In genomic region chr21:45612096-45613019, GRCh38 we compare ENCODE assay signal across 13 cellular contexts. TPM values are rescaled to one million over a fixed set of nuclear protein-coding genes. Genes with fewer than 3 reads are reported as not detected.
DNase-seq lines count a peak whose midpoint lies in the region; ATAC-seq, FAIRE-seq and TF ChIP-seq lines count a peak whose summit lies in the region.
"Had no signal": no experiment of that assay in that cellular context is flagged by ENCODE, and none has a peak within 500 bp of the region (broad histone marks: within the 10 kb centered on the region; RNA-seq: fewer than 3 reads in every experiment).

No MANE protein-coding gene starts in this region.

- H3K36me3 Mint-ChIP-seq in activated B cell treated with CpG ODN at 0.5 μM for 24 hours (ENCODE audit: low read depth), result no peaks in the 10 kb centered on the region

- no peak for ATAC-seq in activated B cell treated with CpG ODN at 0.5 μM for 24 hours (ENCODE audit: low read depth)
- ATAC-seq in GM21737 (IDR thresholded peaks at IDR 0.05; ENCODE audit: unreplicated experiment), result no peak
- ATAC-seq in esophagus mucosa, result no peak
- ATAC-seq in GM19463 (IDR thresholded peaks at IDR 0.05; ENCODE audit: unreplicated experiment), result no peak

- peaks cover 19% of the 10 kb centered on the region for H3K4me1 Mint-ChIP-seq in activated B cell treated with CpG ODN at 0.5 μM for 24 hours

- H3F3A ChIP-seq in GM23248 (ENCODE audit: insufficient read depth), result peaks cover 6% of the 10 kb centered on the region; the same call in 1 of the 2 replicates

- DNase-seq in A172 (ENCODE audit: low spot score) (peak; percentile 86), GM23248 (peak; percentile 68), activated B cell treated with CpG ODN at 0.5 μM for 24 hours (peak; percentile 1), keratinocyte (ENCODE audit: low read depth, low spot score) (no peak)
- DNase-seq in activated CD4-positive, alpha-beta T cell treated with anti-CD3 and anti-CD28 coated beads, Interleukin-2, amount 50 U/mL, for 1 hour, result no peak
- DNase-seq: midbrain, NCI-H1048 had no signal

- no peak overlapping the region for H3K4me3 Mint-ChIP-seq in activated B cell treated with CpG ODN at 0.5 μM for 24 hours

- H3K36me3 ChIP-seq in GM23248 (ENCODE audit: low read depth) (no peaks in the 10 kb centered on the region), keratinocyte (ENCODE audit: control insufficient read depth in 2 of 2, extremely low read depth in 1 of 2, insufficient read depth in 2 of 2, low read length in 2 of 2) (no peaks in the 10 kb centered on the region)
- H3K36me3 ChIP-seq: SJCRH30, vagina had no signal

- no peaks in the 10 kb centered on the region for H3K9me3 Mint-ChIP-seq in activated B cell treated with CpG ODN at 0.5 μM for 24 hours

- H3K27ac ChIP-seq in GM23248 (no peak overlapping the region), keratinocyte (ENCODE audit: control insufficient read depth, insufficient read depth, low read length) (no peak overlapping the region)
- H3K27ac ChIP-seq: SJCRH30, vagina had no signal

- H3K27ac Mint-ChIP-seq in activated B cell treated with CpG ODN at 0.5 μM for 24 hours, result no peak overlapping the region

- POLR2A ChIA-PET in activated B cell treated with CpG ODN at 0.5 μM for 24 hours (lab: Charles Lee), result no interaction called here

- no peak for TF ChIP-seq CTCF in activated B cell treated with CpG ODN at 0.5 μM for 24 hours (IDR thresholded peaks at IDR 0.05)
- TF ChIP-seq CTCF in keratinocyte (optimal IDR thresholded peaks at IDR 0.05 in 1 of 3, IDR thresholded peaks at IDR 0.05 in 1 of 3, conservative IDR thresholded peaks at IDR 0.05 in 1 of 3; ENCODE audit: extremely low read depth in 1 of 3, insufficient read depth in 2 of 3, low read length in 3 of 3), result no peak

- H3K4me3 ChIP-seq in GM23248 (no peak overlapping the region), keratinocyte (ENCODE audit: control insufficient read depth in 2 of 3, extremely low read depth in 1 of 3, insufficient read depth in 2 of 3, low read depth in 1 of 3, low read length in 3 of 3) (no peak overlapping the region)
- H3K4me3 ChIP-seq: SJCRH30, vagina had no signal

- peaks cover 2% of the 10 kb centered on the region for H3K27me3 Mint-ChIP-seq in activated B cell treated with CpG ODN at 0.5 μM for 24 hours

- no peak overlapping the region for H3K9ac ChIP-seq in GM23248
- H3K9ac ChIP-seq in keratinocyte (ENCODE audit: control insufficient read depth, extremely low read depth, insufficient read depth, low read length), result no peak overlapping the region

- CTCF ChIA-PET in activated B cell treated with CpG ODN at 0.5 μM for 24 hours (lab: Charles Lee), result no interaction called here

- H4K20me1 ChIP-seq in GM23248 (ENCODE audit: insufficient read depth) (no peaks in the 10 kb centered on the region), keratinocyte (ENCODE audit: control insufficient read depth, extremely low read depth, insufficient read depth, low read length) (no peaks in the 10 kb centered on the region)

- no peaks in the 10 kb centered on the region for H3K4me1 ChIP-seq in GM23248 (ENCODE audit: insufficient read depth)
- H3K4me1 ChIP-seq in keratinocyte (ENCODE audit: control insufficient read depth, extremely low read depth, insufficient read depth, low read length), result peaks cover 8% of the 10 kb centered on the region
- H3K4me1 ChIP-seq: SJCRH30, vagina had no signal

- peak; percentile 63 for FAIRE-seq in keratinocyte (lab: Jason Lieb, UNC)
- FAIRE-seq: D721Med had no signal

- H3K9me3 ChIP-seq in GM23248 (ENCODE audit: low read depth) (no peaks in the 10 kb centered on the region), keratinocyte (ENCODE audit: control insufficient read depth, low read depth, low read length) (no peaks in the 10 kb centered on the region)
- H3K9me3 ChIP-seq: SJCRH30, vagina had no signal

- in situ Hi-C loops in GM23248 (cut with MboI), result no loop called here

- no peak overlapping the region for H2AFZ ChIP-seq in GM23248
- H2AFZ ChIP-seq in keratinocyte (ENCODE audit: control insufficient read depth, low read length), result no peak overlapping the region

- dilution Hi-C loops in keratinocyte (cut with MboI; ENCODE audit: extremely low pct_ligation_motif_present, low sequenced_read_pairs), result no loop called here

- H3K4me2 ChIP-seq in GM23248 (ENCODE audit: unreplicated experiment) (no peak overlapping the region), keratinocyte (ENCODE audit: control insufficient read depth, extremely low read depth, insufficient read depth, low read depth, low read length) (peak overlapping the region; percentile 4)

- 65 to 68% methylated on average over 27 to 29 of the region's 29 CpGs for WGBS in GM23248 (ENCODE audit: low coverage in 1 of 2, low lambda C conversion rate in 2 of 2, missing lambda C conversion rate in 2 of 2), 2 experiments

- no peaks in the 10 kb centered on the region for H3K9me1 ChIP-seq in keratinocyte (ENCODE audit: control insufficient read depth, extremely low read depth, insufficient read depth, low read length)

- H3K9me2 ChIP-seq in GM23248 (ENCODE audit: insufficient read depth), result no peaks in the 10 kb centered on the region

- intact Hi-C loops in activated B cell treated with CpG ODN at 0.5 μM for 24 hours (cut with micrococcal nuclease), result no loop called here

- H3K27me3 ChIP-seq in GM23248 (replicated peaks; ENCODE audit: insufficient read depth), result peaks cover 23% of the 10 kb centered on the region
- H3K27me3 ChIP-seq in keratinocyte (ENCODE audit: control insufficient read depth, extremely low read depth, insufficient read depth, low read length), result peaks cover 14% of the 10 kb centered on the region
- H3K27me3 ChIP-seq: vagina had no signal

- H3K79me2 ChIP-seq in GM23248 (ENCODE audit: insufficient read depth) (no peaks in the 10 kb centered on the region), keratinocyte (ENCODE audit: control insufficient read depth, insufficient read depth, low read length) (no peaks in the 10 kb centered on the region)

RNA-seq across cellular contexts. Expression of gene PCBP3, which starts 31.2 kb away (rescaled TPM):
- 0.31 TPM in 1 of 2 replicates, not detected in the other for total RNA-seq in A172 (2014; rRNA removed; shearing (Covaris generic))
- 0.32 TPM in 1 of 2 replicates, not detected in the other for total RNA-seq in GM23248 (2014; rRNA removed; shearing (Covaris generic))
- polyA plus RNA-seq in GM23248 (2016; fragmentation: Nextera tagmentation; extraction: Ambion mirVana) (1.2 and 1.3 TPM in 2 replicates), keratinocyte (0.10 to 0.26 TPM (median 0.25 TPM) in 3 replicates)
- total RNA-seq in activated B cell treated with CpG ODN at 0.5 μM for 24 hours (not detected in 2 replicates), esophagus mucosa (0.72 TPM)
- polyA plus RNA-seq in keratinocyte (2011; ENCODE audit: low read depth), result not detected
- polyA plus RNA-seq in keratinocyte (2011; cell fraction: cytosol; rRNA removed), result 0.22 and 0.62 TPM in 2 replicates
- 1.2 and 1.6 TPM in 2 replicates for polyA plus RNA-seq in keratinocyte (2011; cell fraction: nucleus; rRNA removed)
- polyA plus RNA-seq in keratinocyte (2012; ENCODE audit: low replicate concordance), result 0.38 and 1.0 TPM in 2 replicates
- polyA minus RNA-seq in keratinocyte, result 0.76 to 3.3 TPM (median 0.93 TPM) in 3 replicates
- polyA minus RNA-seq in keratinocyte (2011; cell fraction: cytosol; rRNA and poly(A)+ RNA removed), result not detected
- polyA minus RNA-seq in keratinocyte (2011; cell fraction: nucleus; rRNA and poly(A)+ RNA removed), result 1.6 and 3.2 TPM in 2 replicates
- total RNA-seq: SJCRH30 had no signal

Comparison
In these comparisons a context has a peak if more than half of its experiments do, and no peak if none do; other contexts are left out.
1. DNase-seq: peak in A172 (single experiment), GM23248 (single experiment) and activated B cell treated with CpG ODN at 0.5 μM for 24 hours (single experiment); none in keratinocyte (single experiment) and activated CD4-positive, alpha-beta T cell treated with anti-CD3 and anti-CD28 coated beads, Interleukin-2, amount 50 U/mL, for 1 hour (single experiment).